8 cellular contexts compared by ENCODE assay signal in the genomic region with DNA sequence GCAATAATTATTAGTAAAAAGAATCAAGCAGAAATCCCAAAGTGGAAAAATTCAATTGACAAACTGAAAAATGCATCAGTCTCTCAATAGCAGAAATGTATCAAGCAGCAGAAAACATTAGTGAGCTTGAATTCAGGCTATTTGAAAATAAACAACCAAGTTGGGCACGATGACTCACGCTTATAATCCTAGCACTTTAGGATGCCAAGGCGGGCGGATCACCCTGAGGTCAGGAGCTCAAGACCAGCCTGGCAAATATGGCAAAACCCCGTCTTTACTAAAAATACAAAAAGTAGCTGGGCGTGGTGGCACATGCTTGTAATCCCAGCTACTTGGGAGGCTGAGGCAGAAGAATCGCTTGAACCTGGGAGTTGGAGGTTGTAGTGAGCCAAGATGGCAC.
DNase-seq lines count a peak whose midpoint lies in the region; ATAC-seq, FAIRE-seq and TF ChIP-seq lines count a peak whose summit lies in the region.
"Not testable (repeated sequence)": the region's sequence is repeated elsewhere in the genome, so short reads cannot be mapped to it uniquely, and the experiment has no call there.

No MANE protein-coding gene starts in this region.

- H3K9me3 ChIP-seq in A549; adipocyte (ENCODE audit: control insufficient read depth, low read length): not testable (repeated sequence)

- not testable (repeated sequence) for FAIRE-seq in A549 (lab: Jason Lieb, UNC)

- H3K4me2 ChIP-seq in A549 = peak overlapping the region; percentile 1; the same call in 1 of the 3 replicates

- TF ChIP-seq CTCF in A549 (IDR thresholded peaks at IDR 0.05); cardiac fibroblast (IDR thresholded peaks at IDR 0.05; ENCODE audit: low read depth, low read length): not testable (repeated sequence)

- CTCF ChIA-PET in A549 (lab: Yijun Ruan, JAX) = interaction anchor here (0.7 to 0.9 kb wide), 2 partner anchors 35 to 161 kb away, joined by 3 read pairs; no protein-coding TSS in a partner anchor

- not testable (repeated sequence) for TF ChIP-seq EP300 in A549 (IDR thresholded peaks at IDR 0.05)

- not testable (repeated sequence) for H3K4me3 ChIP-seq in A549; adipocyte (ENCODE audit: low read length); cardiac fibroblast (replicated peaks in 1 of 2; ENCODE audit: low read depth in 2 of 2, low read length in 2 of 2)

- not testable (repeated sequence) for H3K9ac ChIP-seq in adipocyte (ENCODE audit: low read length)

- H3K27ac ChIP-seq in A549 = 0 out of 6 replicates have a peak overlapping the region, but pooled peaks of 1 of the 2 experiments have one; percentile 10

- peaks cover 14% of the 10 kb centered on the region for H3K4me1 ChIP-seq in A549
- H3K4me1 ChIP-seq in adipocyte (ENCODE audit: control insufficient read depth, insufficient read depth, low read length) = peaks cover 11% of the 10 kb centered on the region

- WGBS in A549 (ENCODE audit: missing lambda C conversion rate) = 45% methylated on average over 7 of the region's 7 CpGs

- not testable (repeated sequence) for TF ChIP-seq RAD21 in A549 (conservative IDR thresholded peaks at IDR 0.05 in 1 of 2, IDR thresholded peaks at IDR 0.05 in 1 of 2)

- POLR2A ChIA-PET in A549 (lab: Yijun Ruan, JAX) = not testable (repeated sequence)

- H3K36me3 ChIP-seq in adipocyte (ENCODE audit: control insufficient read depth, insufficient read depth, low read length, severe bottlenecking) = peaks cover 83% of the 10 kb centered on the region

- not testable (repeated sequence) for TF ChIP-seq POLR2A in A549 (IDR thresholded peaks at IDR 0.05; ENCODE audit: low read length)

- not testable (repeated sequence) for H3K27me3 ChIP-seq in adipocyte (replicated peaks; ENCODE audit: control insufficient read depth, insufficient read depth, low read length)

- DNase-seq in A549 (ENCODE audit: low read depth in 1 of 2, low spot score in 1 of 2) (peak in 1 of 2 experiments; percentile 55), H4 (ENCODE audit: low spot score) (peak; percentile 82), M059J (ENCODE audit: low read depth) (peak; percentile 88), adipocyte (ENCODE audit: low read depth) (peak; percentile 77), cardiac fibroblast (ENCODE audit: low read depth in 2 of 2) (peak; percentile 34 to 46), fibroblast of peridontal ligament (ENCODE audit: extremely low read depth) (peak; percentile 72), kidney tubule cell (ENCODE audit: low spot score) (peak; percentile 54), smooth muscle cell of the brain vasculature (ENCODE audit: low read depth, low spot score) (peak; percentile 6)

- ATAC-seq in A549 = peak in 1 of 2 experiments; percentile 56; a peak in 2 of 6 replicates

TF ChIP-seq in A549, 52 proteins besides CTCF, POLR2A, EP300 and RAD21:
- TF ChIP-seq FOSL2 (IDR thresholded peaks at IDR 0.05) = not testable (repeated sequence)
- peak; percentile 70 for TF ChIP-seq FOSL2 (CRISPR knock-in tag; IDR thresholded peaks at IDR 0.05)
